Comparison of ENCODE assay signal across 16 cellular contexts in genomic region chr1:224732367-224733006, GRCh38.
A peak's percentile ranks its signal among the peaks of the same experiment; 100 is the strongest.
DNase-seq lines count a peak whose midpoint lies in the region; ATAC-seq and TF ChIP-seq lines count a peak whose summit lies in the region.
"Had no signal": no experiment of that assay in that cellular context is flagged by ENCODE, and none has a peak within 500 bp of the region (broad histone marks: within the 10 kb centered on the region; RNA-seq: fewer than 3 reads in every experiment).

No MANE protein-coding gene starts in this region.

- intact Hi-C loops in Right ventricle myocardium superior (cut with DNase I): no loop called here
- intact Hi-C loops in esophagus squamous epithelium (cut with DNase I): no loop called here

- WGBS in esophagus squamous epithelium, 2 donors: 39 to 44% methylated on average over 8 to 10 of the region's 10 CpGs
- 42% methylated on average over 10 of the region's 10 CpGs for WGBS in suprapubic skin

- H3K4me1 ChIP-seq in cardiac muscle cell (ENCODE audit: low read depth): peaks cover 15% of the 10 kb centered on the region
- H3K4me1 ChIP-seq in esophagus squamous epithelium: peaks cover 15 to 30% (median 19%) of the 10 kb centered on the region in 3 donors
- peaks cover 42% of the 10 kb centered on the region for H3K4me1 ChIP-seq in suprapubic skin

- no peak for DNase-seq in cardiac muscle cell (ENCODE audit: low read depth in 1 of 2, low spot score in 1 of 2)
- no peak for DNase-seq in Right ventricle myocardium superior
- no peak for DNase-seq in esophagus squamous epithelium (lab: John Stamatoyannopoulos, UW)
- DNase-seq in suprapubic skin (ENCODE audit: low spot score in 2 of 2): no peak
- DNase-seq in EL: no peak
- no peak for DNase-seq in foreskin melanocyte
- DNase-seq: activated CD4-positive, alpha-beta T cell treated with anti-CD3 and anti-CD28 coated beads, Interleukin-2, amount 50 U/mL, for 1 hour; activated CD8-positive, alpha-beta memory T cell treated with anti-CD3 and anti-CD28 coated beads, Interleukin-2, amount 50 U/mL, for 48 hours; aorta; effector memory CD4-positive, alpha-beta T cell; stimulated activated naive CD4-positive, alpha-beta T cell treated with Interleukin-2 at 50 U/mL for 16 hours; upper lobe of right lung had no signal

- H3K9me2 ChIP-seq in neural cell (ENCODE audit: insufficient read depth, low read length): no peaks in the 10 kb centered on the region

- no peak for TF ChIP-seq EP300 in neural cell (conservative IDR thresholded peaks at IDR 0.05; ENCODE audit: poor library complexity, severe bottlenecking)
- no peak for TF ChIP-seq EP300 in suprapubic skin (IDR thresholded peaks at IDR 0.05)

- H3K9ac ChIP-seq in neural cell (ENCODE audit: low read length): peak overlapping the region; percentile 60
- H3K9ac ChIP-seq: BLaER1 had no signal

- TF ChIP-seq RAD21 in neural cell (conservative IDR thresholded peaks at IDR 0.05): no peak

- H3K27ac ChIP-seq in cardiac muscle cell (peak overlapping the region; percentile 67), esophagus squamous epithelium (peak overlapping the region in 3 of 4 donors; percentile 45 to 61 (median 58)), neural cell (ENCODE audit: low read length) (peak overlapping the region; percentile 75), suprapubic skin (peak overlapping the region; percentile 76)
- H3K27ac ChIP-seq: BLaER1, upper lobe of right lung had no signal

- H3K79me2 ChIP-seq in neural cell (replicated peaks; ENCODE audit: insufficient read depth, low read length): no peaks in the 10 kb centered on the region

- H4K20me1 ChIP-seq in neural cell (ENCODE audit: insufficient read depth): no peaks in the 10 kb centered on the region
- H4K20me1 ChIP-seq: BLaER1 had no signal

- TF ChIP-seq CTCF in cardiac muscle cell (IDR thresholded peaks at IDR 0.05; ENCODE audit: low read depth, low read length) (no peak), esophagus squamous epithelium (IDR thresholded peaks at IDR 0.05) (no peak), neural cell (IDR thresholded peaks at IDR 0.05; ENCODE audit: poor library complexity, severe bottlenecking) (no peak), suprapubic skin (IDR thresholded peaks at IDR 0.05) (no peak)

- no peaks in the 10 kb centered on the region for H3F3A ChIP-seq in neural cell (ENCODE audit: insufficient read depth, low read length, poor library complexity, severe bottlenecking)

- H3K27me3 ChIP-seq in cardiac muscle cell: no peaks in the 10 kb centered on the region
- no peaks in the 10 kb centered on the region for H3K27me3 ChIP-seq in esophagus squamous epithelium
- H3K27me3 ChIP-seq in neural cell (ENCODE audit: insufficient read depth, low read depth, low read length): no peaks in the 10 kb centered on the region
- no peaks in the 10 kb centered on the region for H3K27me3 ChIP-seq in suprapubic skin
- H3K27me3 ChIP-seq: BLaER1, heart right ventricle, upper lobe of right lung had no signal

- TF ChIP-seq POLR2A in esophagus squamous epithelium (IDR thresholded peaks at IDR 0.05) (no peak), suprapubic skin (IDR thresholded peaks at IDR 0.05) (no peak)

- no peak for ATAC-seq in Right ventricle myocardium superior (ENCODE audit: poor library complexity)
- no peak for ATAC-seq in GM18502 (IDR thresholded peaks at IDR 0.05; ENCODE audit: poor library complexity, unreplicated experiment)

- H3K36me3 ChIP-seq in cardiac muscle cell (no peaks in the 10 kb centered on the region), esophagus squamous epithelium (no peaks in the 10 kb centered on the region), neural cell (ENCODE audit: insufficient read depth, low read length) (no peaks in the 10 kb centered on the region), suprapubic skin (no peaks in the 10 kb centered on the region)
- H3K36me3 ChIP-seq: BLaER1, heart right ventricle, upper lobe of right lung had no signal

- H3K4me2 ChIP-seq in neural cell (ENCODE audit: low read length): no peak overlapping the region

- no peaks in the 10 kb centered on the region for H3K9me3 ChIP-seq in cardiac muscle cell (ENCODE audit: low read depth)
- no peaks in the 10 kb centered on the region for H3K9me3 ChIP-seq in esophagus squamous epithelium
- no peaks in the 10 kb centered on the region for H3K9me3 ChIP-seq in neural cell (ENCODE audit: low read length)
- H3K9me3 ChIP-seq in suprapubic skin: no peaks in the 10 kb centered on the region
- H3K9me3 ChIP-seq: BLaER1, heart right ventricle, upper lobe of right lung had no signal

- no peak overlapping the region for H3K4me3 ChIP-seq in cardiac muscle cell
- H3K4me3 ChIP-seq in esophagus squamous epithelium: no peak overlapping the region
- no peak overlapping the region for H3K4me3 ChIP-seq in neural cell (ENCODE audit: low read length)
- no peak overlapping the region for H3K4me3 ChIP-seq in suprapubic skin
- H3K4me3 ChIP-seq: BLaER1, heart right ventricle, upper lobe of right lung had no signal

- no peak overlapping the region for H2AFZ ChIP-seq in neural cell (ENCODE audit: low read depth, low read length)

TF ChIP-seq in neural cell, 6 proteins besides CTCF, POLR2A, EP300 and RAD21:
- TF ChIP-seq TAF1 (IDR thresholded peaks at IDR 0.05; ENCODE audit: low read depth) (no peak), MXI1 (conservative IDR thresholded peaks at IDR 0.05; ENCODE audit: poor library complexity, severe bottlenecking) (no peak), EZH2 (IDR thresholded peaks at IDR 0.05; ENCODE audit: borderline replicate concordance, insufficient read depth, low read length, poor library complexity, severe bottlenecking) (no peak), POLR2AphosphoS5 (IDR thresholded peaks at IDR 0.05) (no peak)
- TF ChIP-seq, protein P1, sequence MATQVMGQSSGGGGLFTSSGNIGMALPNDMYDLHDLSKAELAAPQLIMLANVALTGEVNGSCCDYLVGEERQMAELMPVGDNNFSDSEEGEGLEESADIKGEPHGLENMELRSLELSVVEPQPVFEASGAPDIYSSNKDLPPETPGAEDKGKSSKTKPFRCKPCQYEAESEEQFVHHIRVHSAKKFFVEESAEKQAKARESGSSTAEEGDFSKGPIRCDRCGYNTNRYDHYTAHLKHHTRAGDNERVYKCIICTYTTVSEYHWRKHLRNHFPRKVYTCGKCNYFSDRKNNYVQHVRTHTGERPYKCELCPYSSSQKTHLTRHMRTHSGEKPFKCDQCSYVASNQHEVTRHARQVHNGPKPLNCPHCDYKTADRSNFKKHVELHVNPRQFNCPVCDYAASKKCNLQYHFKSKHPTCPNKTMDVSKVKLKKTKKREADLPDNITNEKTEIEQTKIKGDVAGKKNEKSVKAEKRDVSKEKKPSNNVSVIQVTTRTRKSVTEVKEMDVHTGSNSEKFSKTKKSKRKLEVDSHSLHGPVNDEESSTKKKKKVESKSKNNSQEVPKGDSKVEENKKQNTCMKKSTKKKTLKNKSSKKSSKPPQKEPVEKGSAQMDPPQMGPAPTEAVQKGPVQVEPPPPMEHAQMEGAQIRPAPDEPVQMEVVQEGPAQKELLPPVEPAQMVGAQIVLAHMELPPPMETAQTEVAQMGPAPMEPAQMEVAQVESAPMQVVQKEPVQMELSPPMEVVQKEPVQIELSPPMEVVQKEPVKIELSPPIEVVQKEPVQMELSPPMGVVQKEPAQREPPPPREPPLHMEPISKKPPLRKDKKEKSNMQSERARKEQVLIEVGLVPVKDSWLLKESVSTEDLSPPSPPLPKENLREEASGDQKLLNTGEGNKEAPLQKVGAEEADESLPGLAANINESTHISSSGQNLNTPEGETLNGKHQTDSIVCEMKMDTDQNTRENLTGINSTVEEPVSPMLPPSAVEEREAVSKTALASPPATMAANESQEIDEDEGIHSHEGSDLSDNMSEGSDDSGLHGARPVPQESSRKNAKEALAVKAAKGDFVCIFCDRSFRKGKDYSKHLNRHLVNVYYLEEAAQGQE (IDR thresholded peaks at IDR 0.05; ENCODE audit: borderline replicate concordance): no peak
